In genomic region chr3:113057117-113057516, GRCh38 we compare ENCODE assay signal across 11 cellular contexts.
A peak's percentile ranks its signal among the peaks of the same experiment; 100 is the strongest.
DNase-seq lines count a peak whose midpoint lies in the region; ATAC-seq and TF ChIP-seq lines count a peak whose summit lies in the region.
"Had no signal": no experiment of that assay in that cellular context is flagged by ENCODE, and none has a peak within 500 bp of the region (broad histone marks: within the 10 kb centered on the region; RNA-seq: fewer than 3 reads in every experiment).

No MANE protein-coding gene starts in this region.

- CTCF ChIA-PET in mammary epithelial cell (lab: Charles Lee; ENCODE audit: low non-redundant PET), result no interaction called here

- H3K4me1 ChIP-seq in heart right ventricle (peaks cover 0 to 21% (median 0%) of the 10 kb centered on the region in 9 donors), mammary epithelial cell (ENCODE audit: insufficient read depth, low read length) (peaks cover 11% of the 10 kb centered on the region)

- no peaks in the 10 kb centered on the region for H3K79me2 ChIP-seq in mammary epithelial cell (ENCODE audit: insufficient read depth, low read length)

- H2AFZ ChIP-seq in mammary epithelial cell (ENCODE audit: low read depth, low read length), result no peak overlapping the region

- H4K20me1 ChIP-seq in mammary epithelial cell (ENCODE audit: insufficient read depth, low read length), result no peaks in the 10 kb centered on the region

- peak; percentile 82 for ATAC-seq in GM19025 (IDR thresholded peaks at IDR 0.05; ENCODE audit: low read depth, unreplicated experiment)
- peak; percentile 90 for ATAC-seq in HG02610 (IDR thresholded peaks at IDR 0.05; ENCODE audit: unreplicated experiment)
- ATAC-seq in HG03439 (IDR thresholded peaks at IDR 0.05; ENCODE audit: unreplicated experiment), result peak; percentile 86
- ATAC-seq in heart right ventricle, result no peak
- ATAC-seq: effector memory CD8-positive, alpha-beta T cell had no signal

- H3K4me2 ChIP-seq in mammary epithelial cell (ENCODE audit: insufficient read depth, low read depth, low read length), result no peak overlapping the region

- H3K36me3 ChIP-seq in GM06990 (ENCODE audit: control insufficient read depth, insufficient read depth, low read length) (no peaks in the 10 kb centered on the region), heart right ventricle (no peaks in the 10 kb centered on the region), mammary epithelial cell (ENCODE audit: insufficient read depth, low read length) (no peaks in the 10 kb centered on the region)

- H3K4me3 ChIP-seq in GM06990 (replicated peaks; ENCODE audit: low read depth, low read length) (no peak overlapping the region), heart right ventricle (no peak overlapping the region), mammary epithelial cell (replicated peaks in 1 of 3; ENCODE audit: insufficient read depth in 1 of 3, low read depth in 2 of 3, low read length in 3 of 3) (no peak overlapping the region)

- in situ Hi-C loops in mammary epithelial cell (cut with MboI; ENCODE audit: low sequenced_read_pairs in 2 of 2), result loop anchor here (10.0 kb wide), 2 partner anchors 78 to 228 kb away; no protein-coding TSS in a partner anchor

- H3K27me3 ChIP-seq in GM06990 (replicated peaks; ENCODE audit: control insufficient read depth, insufficient read depth, low read length) (no peaks in the 10 kb centered on the region), heart right ventricle (no peaks in the 10 kb centered on the region), mammary epithelial cell (ENCODE audit: insufficient read depth, low read length) (no peaks in the 10 kb centered on the region)

- TF ChIP-seq CTCF in GM06990 (IDR thresholded peaks at IDR 0.05; ENCODE audit: insufficient read depth, low read length, poor library complexity, severe bottlenecking), result no peak
- no peak for TF ChIP-seq CTCF in heart right ventricle (IDR thresholded peaks at IDR 0.05)
- TF ChIP-seq CTCF in mammary epithelial cell (conservative IDR thresholded peaks at IDR 0.05 in 1 of 2, IDR thresholded peaks at IDR 0.05 in 1 of 2; ENCODE audit: extremely low read depth in 1 of 2, insufficient read depth in 1 of 2, low read depth in 1 of 2, low read length in 2 of 2), result no peak

- DNase-seq in GM06990 (ENCODE audit: extremely low read depth, insufficient read length) (peak; percentile 34), heart right ventricle (no peak), kidney tubule cell (ENCODE audit: low spot score) (no peak), mammary epithelial cell (no peak)
- no peak for DNase-seq in stimulated activated CD4-positive, alpha-beta T cell treated with anti-CD3 and anti-CD28 coated beads, Interleukin-4, amount 100 ng/mL, for 4 hours
- DNase-seq: activated naive CD8-positive, alpha-beta T cell treated with anti-CD3 and anti-CD28 coated beads, Interleukin-2, amount 10 ng/mL, durations not matched to agents 7 days and 5 days; effector memory CD8-positive, alpha-beta T cell; NCI-H2107 had no signal

- no peak overlapping the region for H3K27ac ChIP-seq in heart right ventricle
- H3K27ac ChIP-seq in mammary epithelial cell (ENCODE audit: insufficient read depth, low read depth, low read length), result no peak overlapping the region

- no TSS peak for BruUV-seq in mammary epithelial cell (replicated peaks; lab: Mats Ljungman, UMichigan)

- intact Hi-C loops in heart right ventricle (cut with DNase I), result loop anchor here in 7 of 10 donors (5.0 to 10.0 kb wide), 4 partner anchors 75 to 568 kb away; no protein-coding TSS in a partner anchor
- intact Hi-C loops in mammary epithelial cell (cut with micrococcal nuclease), result no loop called here

- no peak overlapping the region for H3K9ac ChIP-seq in mammary epithelial cell (ENCODE audit: insufficient read depth, low read length)

- dilution Hi-C loops in mammary epithelial cell (cut with HindIII; ENCODE audit: low sequenced_read_pairs), result no loop called here

- H3K9me3 ChIP-seq in heart right ventricle (no peaks in the 10 kb centered on the region), mammary epithelial cell (replicated peaks; ENCODE audit: insufficient read depth, low read length) (no peaks in the 10 kb centered on the region)

- WGBS in heart right ventricle, 2 donors, result 68% methylated on average over 3 of the region's 3 CpGs
- WGBS in mammary epithelial cell (ENCODE audit: low coverage, missing lambda C conversion rate), result 100% methylated on average over 3 of the region's 3 CpGs

Comparison
In these comparisons a context has a peak if more than half of its experiments do, and no peak if none do; other contexts are left out.
1. ATAC-seq: peak in GM19025 (single experiment), HG02610 (single experiment) and HG03439 (single experiment); none in heart right ventricle (0 of 8).